Comparison of ENCODE assay signal across 8 cellular contexts in genomic region chr2:128232965-128233789, GRCh38.
DNase-seq lines count a peak whose midpoint lies in the region; ATAC-seq, FAIRE-seq and TF ChIP-seq lines count a peak whose summit lies in the region.

No MANE protein-coding gene starts in this region.

- H3K79me2 ChIP-seq in astrocyte (ENCODE audit: insufficient read depth, low read length) = no peaks in the 10 kb centered on the region

- H3K36me3 Mint-ChIP-seq in T-helper 2 cell treated with Interferon-gamma antibody and Interleukin-4, amounts not matched to agents 5 μg/mL and 100 μg/mL, for 36 hours (ENCODE audit: low read depth) = no peaks in the 10 kb centered on the region
- no peaks in the 10 kb centered on the region for H3K36me3 Mint-ChIP-seq in astrocyte (ENCODE audit: low read depth, unreplicated experiment)

- H3K4me3 Mint-ChIP-seq in T-helper 2 cell treated with Interferon-gamma antibody and Interleukin-4, amounts not matched to agents 5 μg/mL and 100 μg/mL, for 36 hours = peak overlapping the region; percentile 79
- peak overlapping the region; percentile 76 for H3K4me3 Mint-ChIP-seq in astrocyte (ENCODE audit: unreplicated experiment)

- H3K27ac Mint-ChIP-seq in T-helper 2 cell treated with Interferon-gamma antibody and Interleukin-4, amounts not matched to agents 5 μg/mL and 100 μg/mL, for 36 hours = no peak overlapping the region
- no peak overlapping the region for H3K27ac Mint-ChIP-seq in astrocyte (ENCODE audit: unreplicated experiment)

- H3K36me3 ChIP-seq in astrocyte (ENCODE audit: insufficient read depth, low read length) = no peaks in the 10 kb centered on the region
- no peaks in the 10 kb centered on the region for H3K36me3 ChIP-seq in uterus

- H3K9me3 ChIP-seq in astrocyte (ENCODE audit: insufficient read depth, low read depth, low read length) = no peaks in the 10 kb centered on the region
- H3K9me3 ChIP-seq in uterus = no peaks in the 10 kb centered on the region

- no peaks in the 10 kb centered on the region for H3K27me3 ChIP-seq in astrocyte (ENCODE audit: insufficient read depth, low read length)
- no peaks in the 10 kb centered on the region for H3K27me3 ChIP-seq in uterus

- peaks cover 9% of the 10 kb centered on the region for H3K27me3 Mint-ChIP-seq in T-helper 2 cell treated with Interferon-gamma antibody and Interleukin-4, amounts not matched to agents 5 μg/mL and 100 μg/mL, for 36 hours (ENCODE audit: low read depth)
- peaks cover 12% of the 10 kb centered on the region for H3K27me3 Mint-ChIP-seq in astrocyte (ENCODE audit: low read depth, unreplicated experiment)

- H3K4me3 ChIP-seq in astrocyte (ENCODE audit: insufficient read depth, low read depth, low read length) (peak overlapping the region; percentile 69), uterus (peak overlapping the region; percentile 54 to 71)

- H3K9me3 Mint-ChIP-seq in T-helper 2 cell treated with Interferon-gamma antibody and Interleukin-4, amounts not matched to agents 5 μg/mL and 100 μg/mL, for 36 hours = no peaks in the 10 kb centered on the region
- no peaks in the 10 kb centered on the region for H3K9me3 Mint-ChIP-seq in astrocyte (ENCODE audit: unreplicated experiment)

- H3K4me1 Mint-ChIP-seq in T-helper 2 cell treated with Interferon-gamma antibody and Interleukin-4, amounts not matched to agents 5 μg/mL and 100 μg/mL, for 36 hours (ENCODE audit: low read depth) = peaks cover 3% of the 10 kb centered on the region
- peaks cover 17% of the 10 kb centered on the region for H3K4me1 Mint-ChIP-seq in astrocyte (ENCODE audit: low read depth, unreplicated experiment)

- peak overlapping the region; percentile 98 for H3K4me2 ChIP-seq in astrocyte (ENCODE audit: low read length)

- intact Hi-C loops in uterus (cut with DNase I; ENCODE audit: low total_unique reads) = no loop called here

- H4K20me1 ChIP-seq in astrocyte (ENCODE audit: insufficient read depth, low read length) = no peaks in the 10 kb centered on the region

- TF ChIP-seq CTCF in astrocyte (IDR thresholded peaks at IDR 0.05; ENCODE audit: insufficient read depth, low read depth, low read length) (peak; percentile 44), uterus (IDR thresholded peaks at IDR 0.05) (peak; percentile 68 to 86 (median 82))

- H2AFZ ChIP-seq in astrocyte (ENCODE audit: low read depth, low read length) = peak overlapping the region; percentile 97

- ATAC-seq in HG02678 (IDR thresholded peaks at IDR 0.05; ENCODE audit: unreplicated experiment) = peak; percentile 100

- H3K4me1 ChIP-seq in astrocyte (ENCODE audit: insufficient read depth, low read length) = peaks cover 22% of the 10 kb centered on the region
- no peaks in the 10 kb centered on the region for H3K4me1 ChIP-seq in uterus

- TF ChIP-seq POLR2A in GM12891 (IDR thresholded peaks at IDR 0.05; ENCODE audit: low read depth, low read length) (no peak), uterus (IDR thresholded peaks at IDR 0.05) (no peak)

- FAIRE-seq in GM12891 (lab: Jason Lieb, UNC) (peak; percentile 96), astrocyte (lab: Jason Lieb, UNC) (no peak)

- peak overlapping the region; percentile 83 for H3K9ac ChIP-seq in astrocyte (ENCODE audit: low read length)

- DNase-seq in GM12891 (ENCODE audit: insufficient read length, low spot score) (peak; percentile 97), NCI-H1105 (lab: John Stamatoyannopoulos, UW) (peak; percentile 55), astrocyte (ENCODE audit: low read depth) (peak; percentile 40), hepatic stellate cell (ENCODE audit: low spot score) (peak; percentile 92), putamen (ENCODE audit: low spot score) (peak; percentile 80), uterus (peak; percentile 69 to 76)
- peak; percentile 82 for DNase-seq in T-helper 2 cell treated with Interferon-gamma antibody and Interleukin-4, amounts not matched to agents 5 μg/mL and 100 μg/mL, for 36 hours (ENCODE audit: low spot score)

- H3K27ac ChIP-seq in astrocyte (ENCODE audit: low read depth, low read length) = no peak overlapping the region
- H3K27ac ChIP-seq in uterus = peak overlapping the region in 1 of 2 donors; percentile 55

TF ChIP-seq in GM12891, 5 proteins besides CTCF, POLR2A, EP300 and RAD21:
- TF ChIP-seq POLR2AphosphoS5 (IDR thresholded peaks at IDR 0.05; ENCODE audit: low read depth, low read length) (no peak), POU2F2 (IDR thresholded peaks at IDR 0.05; ENCODE audit: low read depth, low read length) (no peak), SPI1 (IDR thresholded peaks at IDR 0.05; ENCODE audit: low read depth, low read length) (0 out of 2 replicates have a peak, but pooled peaks have one; percentile 1), TAF1 (IDR thresholded peaks at IDR 0.05; ENCODE audit: low read depth, low read length) (no peak), PAX5 (IDR thresholded peaks at IDR 0.05; ENCODE audit: insufficient read depth, low read length, severe bottlenecking) (no peak)

Comparison
In these comparisons a context has a peak if more than half of its experiments do, and no peak if none do; other contexts are left out.
1. DNase-seq: peak in every context shown above with its lines; median percentile 97 in GM12891; 92 in hepatic stellate cell; 82 in T-helper 2 cell treated with Interferon-gamma antibody and Interleukin-4, amounts not matched to agents 5 μg/mL and 100 μg/mL, for 36 hours; 80 in putamen; 72 in uterus; 55 in NCI-H1105; 40 in astrocyte.